Comparison of ENCODE assay signal across 26 cellular contexts in genomic region chr4:135949926-135950325, GRCh38.
DNase-seq lines count a peak whose midpoint lies in the region; ATAC-seq, FAIRE-seq and TF ChIP-seq lines count a peak whose summit lies in the region.
"Had no signal": no experiment of that assay in that cellular context is flagged by ENCODE, and none has a peak within 500 bp of the region (broad histone marks: within the 10 kb centered on the region; RNA-seq: fewer than 3 reads in every experiment).

No MANE protein-coding gene starts in this region.

- no peak for ATAC-seq in SK-N-SH treated with all-trans-retinoic acid at 6 μM for 48 hours
- ATAC-seq: GM12878 had no signal

- H3K4me3 ChIP-seq in epithelial cell of proximal tubule (ENCODE audit: low read depth, low read length), result no peak overlapping the region
- H3K4me3 ChIP-seq: BLaER1, GM12878 had no signal

- peak; percentile 25 for DNase-seq in epithelial cell of proximal tubule (ENCODE audit: low read depth)
- DNase-seq in kidney tubule cell (ENCODE audit: low spot score), result peak; percentile 33
- DNase-seq in renal cortical epithelial cell (ENCODE audit: low read depth), result peak; percentile 69
- DNase-seq in T-helper 2 cell, result no peak
- no peak for DNase-seq in RCC 7860 (ENCODE audit: low spot score)
- no peak for DNase-seq in NCI-H524 treated with DMSO at 0.1 percent for 48 hours (lab: John Stamatoyannopoulos, UW)
- DNase-seq: 8988T; ACHN; BE2C; C1 segment of cervical spinal cord; CD4-positive, alpha-beta memory T cell; CD4-positive, CD25-positive, alpha-beta regulatory T cell; CD8-positive, alpha-beta memory T cell; COR-L47; DMS 273 treated with DMSO at 0.1 percent for 48 hours; DMS153; DMS53; DMS79; DND-41; EL; GDM1 had no signal

- no peak for FAIRE-seq in RCC 7860 (lab: Jason Lieb, UNC)
- FAIRE-seq: A204.1, GM19239 had no signal

- TF ChIP-seq CTCF in epithelial cell of proximal tubule (conservative IDR thresholded peaks at IDR 0.05; ENCODE audit: low read depth, low read length), result no peak

TF ChIP-seq in SK-N-SH treated with all-trans-retinoic acid at 6 μM for 48 hours, 23 proteins besides CTCF, POLR2A, EP300 and RAD21:
- TF ChIP-seq GLIS3 (CRISPR knock-in tag; IDR thresholded peaks at IDR 0.05) (no peak), ZNF565 (CRISPR knock-in tag; conservative IDR thresholded peaks at IDR 0.05; ENCODE audit: low read depth) (no peak), BACH2 (CRISPR knock-in tag; IDR thresholded peaks at IDR 0.05; ENCODE audit: borderline replicate concordance) (no peak), OSR1 (CRISPR knock-in tag; IDR thresholded peaks at IDR 0.05) (no peak), ESRRG (CRISPR knock-in tag; IDR thresholded peaks at IDR 0.05) (no peak), POU6F1 (CRISPR knock-in tag; IDR thresholded peaks at IDR 0.05; ENCODE audit: borderline replicate concordance, low read depth) (no peak)

Comparison
In these comparisons a context has a peak if more than half of its experiments do, and no peak if none do; other contexts are left out.
1. DNase-seq: peak in epithelial cell of proximal tubule (single experiment), kidney tubule cell (single experiment) and renal cortical epithelial cell (single experiment); none in T-helper 2 cell (0 of 5), RCC 7860 (single experiment) and NCI-H524 treated with DMSO at 0.1 percent for 48 hours (single experiment).